Comparison of ENCODE assay signal across 10 cellular contexts in the genomic region with DNA sequence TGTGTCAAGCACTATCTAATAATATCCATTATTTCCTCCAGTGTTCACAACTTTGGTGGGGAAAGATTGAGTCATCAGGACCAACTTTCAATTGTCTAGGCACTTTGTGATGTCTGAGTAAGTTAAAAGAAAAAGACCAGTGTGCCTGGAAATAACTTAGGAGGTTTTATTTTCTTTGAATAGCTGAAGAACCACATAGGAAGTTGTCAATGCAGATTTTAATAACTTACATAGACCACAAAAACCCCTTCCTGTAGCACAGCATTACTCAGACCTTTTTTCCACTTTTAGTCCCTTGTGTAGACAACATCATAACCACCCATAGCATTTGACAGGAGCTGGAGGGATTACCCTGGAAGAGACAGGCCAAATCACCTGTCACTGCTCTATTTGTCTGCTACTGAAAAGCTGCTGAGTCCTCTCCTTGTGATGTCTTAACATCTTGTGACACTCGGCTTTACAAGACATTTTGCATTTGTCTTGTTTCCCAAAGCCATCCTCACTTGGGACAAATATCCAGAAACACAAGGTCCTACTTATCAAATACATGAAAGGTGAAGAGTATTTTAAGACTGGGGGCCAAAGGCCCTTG.
A peak's percentile ranks its signal among the peaks of the same experiment; 100 is the strongest.
DNase-seq lines count a peak whose midpoint lies in the region; ATAC-seq and TF ChIP-seq lines count a peak whose summit lies in the region.
"Had no signal": no experiment of that assay in that cellular context is flagged by ENCODE, and none has a peak within 500 bp of the region (broad histone marks: within the 10 kb centered on the region; RNA-seq: fewer than 3 reads in every experiment).

No MANE protein-coding gene starts in this region.

- H3K4me3 ChIP-seq in left lung = no peak overlapping the region
- H3K4me3 ChIP-seq in tibial artery = no peak overlapping the region
- H3K4me3 ChIP-seq: cardiac muscle cell had no signal

- H3K4me1 ChIP-seq in left lung (no peaks in the 10 kb centered on the region), tibial artery (no peaks in the 10 kb centered on the region)

- intact Hi-C loops in left lung (cut with DNase I) = no loop called here
- intact Hi-C loops in tibial artery (cut with DNase I; ENCODE audit: low total_unique reads) = no loop called here

- no peaks in the 10 kb centered on the region for H3K36me3 ChIP-seq in left lung
- H3K36me3 ChIP-seq in tibial artery = no peaks in the 10 kb centered on the region
- H3K36me3 ChIP-seq: cardiac muscle cell had no signal

- no peaks in the 10 kb centered on the region for H3K27me3 ChIP-seq in left lung
- no peaks in the 10 kb centered on the region for H3K27me3 ChIP-seq in tibial artery
- H3K27me3 ChIP-seq: cardiac muscle cell had no signal

- H3K27ac ChIP-seq in left lung (no peak overlapping the region), tibial artery (no peak overlapping the region)
- H3K27ac ChIP-seq: cardiac muscle cell had no signal

- H3K9me3 ChIP-seq in left lung (peaks cover 0 to 3% of the 10 kb centered on the region in 2 donors), tibial artery (no peaks in the 10 kb centered on the region)

- TF ChIP-seq CTCF in left lung (IDR thresholded peaks at IDR 0.05) = no peak
- no peak for TF ChIP-seq CTCF in tibial artery (IDR thresholded peaks at IDR 0.05)

- DNase-seq in dermis blood vessel endothelial cell = peak; percentile 1
- DNase-seq in left lung = no peak
- no peak for DNase-seq in tibial artery
- no peak for DNase-seq in islet precursor cell
- no peak for DNase-seq in stimulated activated CD8-positive, alpha-beta memory T cell treated with anti-CD3 and anti-CD28 coated beads, Interleukin-4, amount 100 ng/mL, for 48 hours
- DNase-seq: NK-92 treated with Interleukin-12 subunit alpha and Interleukin-12 subunit beta, amount 100 ng/mL, for 24 hours had no signal

- ATAC-seq in GM18868 (IDR thresholded peaks at IDR 0.05; ENCODE audit: unreplicated experiment) (peak; percentile 92), GM21576 (IDR thresholded peaks at IDR 0.05; ENCODE audit: unreplicated experiment) (peak; percentile 81), HG03280 (IDR thresholded peaks at IDR 0.05; ENCODE audit: unreplicated experiment) (peak; percentile 67), left lung (no peak)
